Comparison of ENCODE assay signal across 17 cellular contexts in genomic region chr18:61887838-61888237, GRCh38. TPM values are rescaled to one million over a fixed set of nuclear protein-coding genes. Genes with fewer than 3 reads are reported as not detected.
DNase-seq lines count a peak whose midpoint lies in the region; FAIRE-seq and TF ChIP-seq lines count a peak whose summit lies in the region.
"Had no signal": no experiment of that assay in that cellular context is flagged by ENCODE, and none has a peak within 500 bp of the region (broad histone marks: within the 10 kb centered on the region; RNA-seq: fewer than 3 reads in every experiment).

No MANE protein-coding gene starts in this region.

- no peak overlapping the region for H3K4me3 ChIP-seq in bronchial epithelial cell (ENCODE audit: low read depth, low read length)
- H3K4me3 ChIP-seq: BLaER1 treated with 17β-estradiol and CSF1 and Interleukin-3, amounts not matched to agents 10 nM and 100 nM; GM12878 had no signal

- no peaks in the 10 kb centered on the region for H3K27me3 ChIP-seq in bronchial epithelial cell (ENCODE audit: control insufficient read depth, insufficient read depth, low read length)

- DNase-seq in DMS153 (lab: John Stamatoyannopoulos, UW): peak; percentile 37
- DNase-seq in DMS153 treated with DMSO at 0.1 percent for 48 hours (lab: John Stamatoyannopoulos, UW; ENCODE audit: unreplicated experiment): no peak
- peak; percentile 72 for DNase-seq in DMS53 treated with DMSO at 0.1 percent for 48 hours (lab: John Stamatoyannopoulos, UW; ENCODE audit: unreplicated experiment)
- peak; percentile 19 for DNase-seq in bronchial epithelial cell (ENCODE audit: low read depth)
- no peak for DNase-seq in epithelial cell of prostate (ENCODE audit: low read depth, low spot score)
- no peak for DNase-seq in mucosa of gallbladder (ENCODE audit: low spot score)
- no peak for DNase-seq in 8988T
- DNase-seq in hippocampal formation (lab: John Stamatoyannopoulos, UW): no peak
- DNase-seq: Calu3; CD8-positive, alpha-beta T cell; DND-41; EL; H9 had no signal

- H3K27ac ChIP-seq in epithelial cell of prostate: peak overlapping the region; percentile 30
- H3K27ac ChIP-seq: BLaER1 treated with 17β-estradiol and CSF1 and Interleukin-3, amounts not matched to agents 10 nM and 100 nM; HL-60 had no signal

- H3K36me3 ChIP-seq in bronchial epithelial cell (ENCODE audit: control insufficient read depth, insufficient read depth, low read length): peaks cover 4% of the 10 kb centered on the region
- H3K36me3 ChIP-seq: BLaER1 treated with 17β-estradiol and CSF1 and Interleukin-3, amounts not matched to agents 10 nM and 100 nM had no signal

- no peak for FAIRE-seq in bronchial epithelial cell (lab: Jason Lieb, UNC)
- FAIRE-seq: GM12878, H1 had no signal

- TF ChIP-seq CTCF in bronchial epithelial cell (IDR thresholded peaks at IDR 0.05; ENCODE audit: insufficient read depth, low read length, severe bottlenecking): no peak

RNA-seq across cellular contexts. Expression of gene RNF152, which starts 5.0 kb away (rescaled TPM):
- total RNA-seq in bronchial epithelial cell: 28.4 and 31.9 TPM in 2 replicates
- 18.2 TPM for total RNA-seq in mucosa of gallbladder

Comparison
In these comparisons a context has a peak if more than half of its experiments do, and no peak if none do; other contexts are left out.
1. DNase-seq: peak in DMS153 (single experiment), DMS53 treated with DMSO at 0.1 percent for 48 hours (single experiment) and bronchial epithelial cell (single experiment); none in DMS153 treated with DMSO at 0.1 percent for 48 hours (single experiment), epithelial cell of prostate (single experiment), mucosa of gallbladder (single experiment), 8988T (single experiment) and hippocampal formation (0 of 2).